Comparison of ENCODE assay signal across 1 cellular context in genomic region chrX:37959212-37960021, GRCh38.
TF ChIP-seq lines count a peak whose summit lies in the region.

No MANE protein-coding gene starts in this region.

TF ChIP-seq in HepG2, 621 proteins besides CTCF, POLR2A, EP300 and RAD21 (continued from another document and continues in another):
- TF ChIP-seq PBX2 (CRISPR knock-in tag; IDR thresholded peaks at IDR 0.05) (no peak), TEAD2 (CRISPR knock-in tag; IDR thresholded peaks at IDR 0.05) (no peak), FIP1L1 (IDR thresholded peaks at IDR 0.05; ENCODE audit: borderline replicate concordance, insufficient read depth, low read depth, low read length) (no peak), TCF12 (IDR thresholded peaks at IDR 0.05) (no peak), TCF12 (CRISPR knock-in tag; IDR thresholded peaks at IDR 0.05) (peak; percentile 83; the same call in 1 of the 2 replicates), KLF9 (CRISPR knock-in tag; IDR thresholded peaks at IDR 0.05; ENCODE audit: low read depth) (no peak), CEBPG (CRISPR knock-in tag; IDR thresholded peaks at IDR 0.05) (no peak; the same call in 1 of the 2 replicates), SMC3 (IDR thresholded peaks at IDR 0.05; ENCODE audit: low read length) (peak; percentile 22; the same call in 1 of the 2 replicates), ZNF570 (CRISPR knock-in tag; IDR thresholded peaks at IDR 0.05; ENCODE audit: borderline replicate concordance) (no peak), GTF2F1 (IDR thresholded peaks at IDR 0.05; ENCODE audit: low read length) (no peak), ZNF713 (CRISPR knock-in tag; IDR thresholded peaks at IDR 0.05) (no peak), TBX3 (IDR thresholded peaks at IDR 0.05; ENCODE audit: borderline replicate concordance) (peak; percentile 96), TBP (CRISPR knock-in tag; IDR thresholded peaks at IDR 0.05) (no peak), RARG (CRISPR knock-in tag; IDR thresholded peaks at IDR 0.05; ENCODE audit: low read depth) (no peak), MIER3 (CRISPR knock-in tag; IDR thresholded peaks at IDR 0.05; ENCODE audit: borderline replicate concordance) (no peak), CHCHD3 (CRISPR knock-in tag; IDR thresholded peaks at IDR 0.05) (no peak), ZNF598 (CRISPR knock-in tag; IDR thresholded peaks at IDR 0.05; ENCODE audit: borderline replicate concordance) (no peak), NFE2L2 (IDR thresholded peaks at IDR 0.05; ENCODE audit: low read length) (no peak), ZNF766 (CRISPR knock-in tag; IDR thresholded peaks at IDR 0.05; ENCODE audit: borderline replicate concordance) (no peak), ZNF383 (CRISPR knock-in tag; IDR thresholded peaks at IDR 0.05; ENCODE audit: borderline replicate concordance) (no peak), ZBTB44 (CRISPR knock-in tag; IDR thresholded peaks at IDR 0.05) (no peak), KDM4B (CRISPR knock-in tag; IDR thresholded peaks at IDR 0.05) (no peak), MED1 (CRISPR knock-in tag; IDR thresholded peaks at IDR 0.05) (peak; percentile 75), THRA (CRISPR knock-in tag; IDR thresholded peaks at IDR 0.05; ENCODE audit: borderline replicate concordance) (no peak), MTERF4 (CRISPR knock-in tag; IDR thresholded peaks at IDR 0.05) (no peak), REPIN1 (CRISPR knock-in tag; IDR thresholded peaks at IDR 0.05; ENCODE audit: borderline replicate concordance, low read depth) (0 out of 2 replicates have a peak, but pooled peaks have one; percentile 39), BRF2 (CRISPR knock-in tag; IDR thresholded peaks at IDR 0.05) (peak; percentile 66; the same call in 1 of the 2 replicates), ZNF160 (CRISPR knock-in tag; IDR thresholded peaks at IDR 0.05) (no peak), ZC3H4 (CRISPR knock-in tag; IDR thresholded peaks at IDR 0.05; ENCODE audit: borderline replicate concordance) (no peak), DBP (CRISPR knock-in tag; IDR thresholded peaks at IDR 0.05; ENCODE audit: not compliant biosample characterization) (no peak), NFE2 (CRISPR knock-in tag; IDR thresholded peaks at IDR 0.05) (no peak), ZNF18 (CRISPR knock-in tag; IDR thresholded peaks at IDR 0.05; ENCODE audit: insufficient replicate concordance) (no peak), ZNF296 (CRISPR knock-in tag; conservative IDR thresholded peaks at IDR 0.05) (no peak), CENPT (CRISPR knock-in tag; IDR thresholded peaks at IDR 0.05; ENCODE audit: low read depth) (no peak), ZNF558 (CRISPR knock-in tag; IDR thresholded peaks at IDR 0.05; ENCODE audit: borderline replicate concordance) (no peak), IRF2 (CRISPR knock-in tag; IDR thresholded peaks at IDR 0.05) (no peak)
- TF ChIP-seq, protein P1, sequence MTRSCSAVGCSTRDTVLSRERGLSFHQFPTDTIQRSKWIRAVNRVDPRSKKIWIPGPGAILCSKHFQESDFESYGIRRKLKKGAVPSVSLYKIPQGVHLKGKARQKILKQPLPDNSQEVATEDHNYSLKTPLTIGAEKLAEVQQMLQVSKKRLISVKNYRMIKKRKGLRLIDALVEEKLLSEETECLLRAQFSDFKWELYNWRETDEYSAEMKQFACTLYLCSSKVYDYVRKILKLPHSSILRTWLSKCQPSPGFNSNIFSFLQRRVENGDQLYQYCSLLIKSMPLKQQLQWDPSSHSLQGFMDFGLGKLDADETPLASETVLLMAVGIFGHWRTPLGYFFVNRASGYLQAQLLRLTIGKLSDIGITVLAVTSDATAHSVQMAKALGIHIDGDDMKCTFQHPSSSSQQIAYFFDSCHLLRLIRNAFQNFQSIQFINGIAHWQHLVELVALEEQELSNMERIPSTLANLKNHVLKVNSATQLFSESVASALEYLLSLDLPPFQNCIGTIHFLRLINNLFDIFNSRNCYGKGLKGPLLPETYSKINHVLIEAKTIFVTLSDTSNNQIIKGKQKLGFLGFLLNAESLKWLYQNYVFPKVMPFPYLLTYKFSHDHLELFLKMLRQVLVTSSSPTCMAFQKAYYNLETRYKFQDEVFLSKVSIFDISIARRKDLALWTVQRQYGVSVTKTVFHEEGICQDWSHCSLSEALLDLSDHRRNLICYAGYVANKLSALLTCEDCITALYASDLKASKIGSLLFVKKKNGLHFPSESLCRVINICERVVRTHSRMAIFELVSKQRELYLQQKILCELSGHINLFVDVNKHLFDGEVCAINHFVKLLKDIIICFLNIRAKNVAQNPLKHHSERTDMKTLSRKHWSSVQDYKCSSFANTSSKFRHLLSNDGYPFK (CRISPR knock-in tag; IDR thresholded peaks at IDR 0.05; ENCODE audit: borderline replicate concordance): no peak
- TF ChIP-seq, protein P2, sequence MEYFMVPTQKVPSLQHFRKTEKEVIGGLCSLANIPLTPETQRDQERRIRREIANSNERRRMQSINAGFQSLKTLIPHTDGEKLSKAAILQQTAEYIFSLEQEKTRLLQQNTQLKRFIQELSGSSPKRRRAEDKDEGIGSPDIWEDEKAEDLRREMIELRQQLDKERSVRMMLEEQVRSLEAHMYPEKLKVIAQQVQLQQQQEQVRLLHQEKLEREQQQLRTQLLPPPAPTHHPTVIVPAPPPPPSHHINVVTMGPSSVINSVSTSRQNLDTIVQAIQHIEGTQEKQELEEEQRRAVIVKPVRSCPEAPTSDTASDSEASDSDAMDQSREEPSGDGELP (IDR thresholded peaks at IDR 0.05; ENCODE audit: borderline replicate concordance, low read depth): no peak
- TF ChIP-seq, protein P3, sequence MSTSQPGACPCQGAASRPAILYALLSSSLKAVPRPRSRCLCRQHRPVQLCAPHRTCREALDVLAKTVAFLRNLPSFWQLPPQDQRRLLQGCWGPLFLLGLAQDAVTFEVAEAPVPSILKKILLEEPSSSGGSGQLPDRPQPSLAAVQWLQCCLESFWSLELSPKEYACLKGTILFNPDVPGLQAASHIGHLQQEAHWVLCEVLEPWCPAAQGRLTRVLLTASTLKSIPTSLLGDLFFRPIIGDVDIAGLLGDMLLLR (CRISPR knock-in tag; IDR thresholded peaks at IDR 0.05): no peak
- TF ChIP-seq, protein P4, sequence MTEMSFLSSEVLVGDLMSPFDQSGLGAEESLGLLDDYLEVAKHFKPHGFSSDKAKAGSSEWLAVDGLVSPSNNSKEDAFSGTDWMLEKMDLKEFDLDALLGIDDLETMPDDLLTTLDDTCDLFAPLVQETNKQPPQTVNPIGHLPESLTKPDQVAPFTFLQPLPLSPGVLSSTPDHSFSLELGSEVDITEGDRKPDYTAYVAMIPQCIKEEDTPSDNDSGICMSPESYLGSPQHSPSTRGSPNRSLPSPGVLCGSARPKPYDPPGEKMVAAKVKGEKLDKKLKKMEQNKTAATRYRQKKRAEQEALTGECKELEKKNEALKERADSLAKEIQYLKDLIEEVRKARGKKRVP (CRISPR knock-in tag; IDR thresholded peaks at IDR 0.05): 0 out of 4 replicates have a peak, but pooled peaks of 1 of the 2 experiments have one; percentile 34
- TF ChIP-seq, protein P5, sequence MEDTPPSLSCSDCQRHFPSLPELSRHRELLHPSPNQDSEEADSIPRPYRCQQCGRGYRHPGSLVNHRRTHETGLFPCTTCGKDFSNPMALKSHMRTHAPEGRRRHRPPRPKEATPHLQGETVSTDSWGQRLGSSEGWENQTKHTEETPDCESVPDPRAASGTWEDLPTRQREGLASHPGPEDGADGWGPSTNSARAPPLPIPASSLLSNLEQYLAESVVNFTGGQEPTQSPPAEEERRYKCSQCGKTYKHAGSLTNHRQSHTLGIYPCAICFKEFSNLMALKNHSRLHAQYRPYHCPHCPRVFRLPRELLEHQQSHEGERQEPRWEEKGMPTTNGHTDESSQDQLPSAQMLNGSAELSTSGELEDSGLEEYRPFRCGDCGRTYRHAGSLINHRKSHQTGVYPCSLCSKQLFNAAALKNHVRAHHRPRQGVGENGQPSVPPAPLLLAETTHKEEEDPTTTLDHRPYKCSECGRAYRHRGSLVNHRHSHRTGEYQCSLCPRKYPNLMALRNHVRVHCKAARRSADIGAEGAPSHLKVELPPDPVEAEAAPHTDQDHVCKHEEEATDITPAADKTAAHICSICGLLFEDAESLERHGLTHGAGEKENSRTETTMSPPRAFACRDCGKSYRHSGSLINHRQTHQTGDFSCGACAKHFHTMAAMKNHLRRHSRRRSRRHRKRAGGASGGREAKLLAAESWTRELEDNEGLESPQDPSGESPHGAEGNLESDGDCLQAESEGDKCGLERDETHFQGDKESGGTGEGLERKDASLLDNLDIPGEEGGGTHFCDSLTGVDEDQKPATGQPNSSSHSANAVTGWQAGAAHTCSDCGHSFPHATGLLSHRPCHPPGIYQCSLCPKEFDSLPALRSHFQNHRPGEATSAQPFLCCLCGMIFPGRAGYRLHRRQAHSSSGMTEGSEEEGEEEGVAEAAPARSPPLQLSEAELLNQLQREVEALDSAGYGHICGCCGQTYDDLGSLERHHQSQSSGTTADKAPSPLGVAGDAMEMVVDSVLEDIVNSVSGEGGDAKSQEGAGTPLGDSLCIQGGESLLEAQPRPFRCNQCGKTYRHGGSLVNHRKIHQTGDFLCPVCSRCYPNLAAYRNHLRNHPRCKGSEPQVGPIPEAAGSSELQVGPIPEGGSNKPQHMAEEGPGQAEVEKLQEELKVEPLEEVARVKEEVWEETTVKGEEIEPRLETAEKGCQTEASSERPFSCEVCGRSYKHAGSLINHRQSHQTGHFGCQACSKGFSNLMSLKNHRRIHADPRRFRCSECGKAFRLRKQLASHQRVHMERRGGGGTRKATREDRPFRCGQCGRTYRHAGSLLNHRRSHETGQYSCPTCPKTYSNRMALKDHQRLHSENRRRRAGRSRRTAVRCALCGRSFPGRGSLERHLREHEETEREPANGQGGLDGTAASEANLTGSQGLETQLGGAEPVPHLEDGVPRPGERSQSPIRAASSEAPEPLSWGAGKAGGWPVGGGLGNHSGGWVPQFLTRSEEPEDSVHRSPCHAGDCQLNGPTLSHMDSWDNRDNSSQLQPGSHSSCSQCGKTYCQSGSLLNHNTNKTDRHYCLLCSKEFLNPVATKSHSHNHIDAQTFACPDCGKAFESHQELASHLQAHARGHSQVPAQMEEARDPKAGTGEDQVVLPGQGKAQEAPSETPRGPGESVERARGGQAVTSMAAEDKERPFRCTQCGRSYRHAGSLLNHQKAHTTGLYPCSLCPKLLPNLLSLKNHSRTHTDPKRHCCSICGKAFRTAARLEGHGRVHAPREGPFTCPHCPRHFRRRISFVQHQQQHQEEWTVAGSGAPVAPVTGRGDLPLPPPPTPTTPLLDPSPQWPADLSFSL (CRISPR knock-in tag; IDR thresholded peaks at IDR 0.05): no peak
